ENCODE assay signal across 31 cellular contexts in the genomic region with DNA sequence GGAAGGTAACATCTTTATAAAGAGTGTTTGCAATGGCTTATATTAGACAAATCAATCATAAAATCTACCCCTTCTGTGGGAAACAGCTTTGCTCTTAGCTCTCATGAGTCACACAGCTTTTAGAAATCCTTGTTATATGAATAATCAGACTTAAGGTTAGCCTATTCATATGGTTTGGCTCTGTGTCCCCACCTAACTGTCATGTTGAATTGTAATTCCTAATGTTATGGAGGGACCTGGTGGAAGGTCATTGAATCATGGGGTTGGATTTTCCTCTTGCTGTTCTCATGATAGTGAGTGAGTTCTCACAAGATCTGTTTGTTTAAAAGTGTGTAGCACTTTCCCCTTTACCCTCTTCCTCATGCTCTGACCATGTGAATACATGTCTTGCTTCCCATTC.
DNase-seq lines count a peak whose midpoint lies in the region; ATAC-seq and TF ChIP-seq lines count a peak whose summit lies in the region.
"Had no signal": no experiment of that assay in that cellular context is flagged by ENCODE, and none has a peak within 500 bp of the region (broad histone marks: within the 10 kb centered on the region; RNA-seq: fewer than 3 reads in every experiment).

No MANE protein-coding gene starts in this region.

- ATAC-seq in GM21529 (IDR thresholded peaks at IDR 0.05; ENCODE audit: unreplicated experiment), result no peak
- ATAC-seq: activated T-cell treated with anti-CD3 and anti-CD28 coated beads, Interleukin-2, amount 50 U/mL, for 4 hours; gastrocnemius medialis; lower lobe of right lung; mucosa of descending colon; natural killer cell; T-cell; upper lobe of right lung had no signal

- H3K36me3 ChIP-seq in WERI-Rb-1, result no peaks in the 10 kb centered on the region
- no peaks in the 10 kb centered on the region for H3K36me3 ChIP-seq in MG63
- H3K36me3 ChIP-seq: colonic mucosa, gastrocnemius medialis, lower lobe of right lung, ovary, SJCRH30, upper lobe of right lung had no signal

- TF ChIP-seq CTCF in epithelial cell of esophagus (IDR thresholded peaks at IDR 0.05; ENCODE audit: insufficient read depth, low read depth, low read length, missing control alignments) (no peak), WERI-Rb-1 (IDR thresholded peaks at IDR 0.05; ENCODE audit: low read depth, low read length) (no peak)

- no peaks in the 10 kb centered on the region for H3K9me3 ChIP-seq in WERI-Rb-1 (ENCODE audit: severe bottlenecking)
- no peaks in the 10 kb centered on the region for H3K9me3 ChIP-seq in MG63
- H3K9me3 ChIP-seq: colonic mucosa, gastrocnemius medialis, lower lobe of right lung, mucosa of descending colon, ovary, SJCRH30, upper lobe of right lung had no signal

- no peaks in the 10 kb centered on the region for H3K27me3 ChIP-seq in WERI-Rb-1 (ENCODE audit: insufficient read depth, low read depth, severe bottlenecking)
- H3K27me3 ChIP-seq in MG63, result no peaks in the 10 kb centered on the region
- H3K27me3 ChIP-seq: colonic mucosa, gastrocnemius medialis, hepatocyte, ovary, SJCRH30, upper lobe of right lung had no signal

- DNase-seq in HS-5 (ENCODE audit: low read depth) (peak; percentile 30), amniotic epithelial cell (ENCODE audit: low read depth) (peak; percentile 1), epithelial cell of esophagus (ENCODE audit: low read depth) (peak; percentile 83), non-pigmented ciliary epithelial cell (ENCODE audit: low read depth) (peak; percentile 67), WERI-Rb-1 (no peak), MG63 (no peak)
- no peak for DNase-seq in activated naive CD4-positive, alpha-beta T cell (lab: John Stamatoyannopoulos, UW)
- DNase-seq: activated B cell treated with CpG ODN at 0.5 μM for 24 hours; activated CD4-positive, alpha-beta T cell treated with anti-CD3 and anti-CD28 coated beads, Interleukin-2, amount 50 U/mL, for 1 hour; activated gamma-delta T cell treated with Interleukin-2 at 50 U/mL for 16 hours; activated T-cell treated with anti-CD3 and anti-CD28 coated beads, Interleukin-2, amount 50 U/mL, for 4 hours; CD4-positive, alpha-beta memory T cell; colonic mucosa; effector CD8-positive, alpha-beta T cell; gastrocnemius medialis; lower lobe of right lung; mucosa of descending colon; natural killer cell; NCI-H1048; NCI-H1694; NCI-H446 treated with DMSO at 0.1 percent for 48 hours; NCI-H774; ovary; RPMI8226; SJCRH30; small intestine; stimulated activated naive CD4-positive, alpha-beta T cell; T-cell; upper lobe of right lung had no signal

- H3K4me3 ChIP-seq in epithelial cell of esophagus (ENCODE audit: low read length) (no peak overlapping the region), WERI-Rb-1 (ENCODE audit: low read depth, low read length) (no peak overlapping the region), MG63 (no peak overlapping the region)
- H3K4me3 ChIP-seq: colonic mucosa, gastrocnemius medialis, hepatocyte, lower lobe of right lung, mucosa of descending colon, ovary, SJCRH30, upper lobe of right lung had no signal

- H3K27ac ChIP-seq in WERI-Rb-1, result no peak overlapping the region
- H3K27ac ChIP-seq: colonic mucosa, gastrocnemius medialis, hepatocyte, lower lobe of right lung, ovary, SJCRH30, upper lobe of right lung had no signal

Comparison
In these comparisons a context has a peak if more than half of its experiments do, and no peak if none do; other contexts are left out.
1. DNase-seq: peak in HS-5 (single experiment), amniotic epithelial cell (single experiment), epithelial cell of esophagus (single experiment) and non-pigmented ciliary epithelial cell (single experiment); none in WERI-Rb-1 (single experiment), activated naive CD4-positive, alpha-beta T cell (0 of 4) and MG63 (single experiment).